ENCODE assay signal across 8 cellular contexts in the genomic region with DNA sequence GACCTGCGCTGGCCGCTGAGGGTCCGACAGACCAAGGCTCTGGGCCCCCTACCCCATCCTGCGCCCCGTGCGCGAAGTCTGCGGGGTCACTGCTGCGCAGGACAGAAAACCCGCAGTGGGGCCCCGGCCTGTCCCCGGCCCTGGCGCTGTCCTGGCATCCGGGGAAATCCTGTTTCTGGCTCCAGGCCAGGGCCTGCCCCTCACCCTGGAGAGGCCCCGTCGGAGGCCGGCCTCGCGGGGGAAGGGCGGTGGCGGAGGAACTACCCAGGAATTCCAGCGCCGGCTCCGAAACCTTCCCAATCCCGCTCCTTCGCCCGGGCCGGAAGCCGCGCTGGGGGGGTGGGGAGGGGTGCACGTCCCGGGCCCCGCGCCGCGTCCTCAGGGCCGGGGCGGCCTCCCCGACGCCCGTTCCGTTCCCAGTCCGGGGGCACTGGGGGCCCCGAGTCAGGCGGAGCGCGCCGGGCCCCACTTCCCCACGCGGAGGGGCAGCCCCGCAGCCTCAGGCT.
DNase-seq lines count a peak whose midpoint lies in the region; TF ChIP-seq lines count a peak whose summit lies in the region.

No MANE protein-coding gene starts in this region.

- BruUV-seq in Caco-2 (replicated peaks; lab: Mats Ljungman, UMichigan), result TSS peak; percentile 77

- H3K4me1 Mint-ChIP-seq in Caco-2 (ENCODE audit: low read depth, unreplicated experiment), result no peaks in the 10 kb centered on the region
- no peaks in the 10 kb centered on the region for H3K4me1 Mint-ChIP-seq in activated T-helper 2 cell treated with anti-CD3 and anti-CD28 coated beads, Interferon-gamma antibody, Interleukin-2, Interleukin-4, amounts not matched to agents 10 μg/mL and 5 μg/mL and 100 μg/mL, durations not matched to agents 14 hours and 24 hours and 36 hours (ENCODE audit: low read depth)

- H3K9me3 ChIP-seq in Caco-2 (no peaks in the 10 kb centered on the region), colonic mucosa (no peaks in the 10 kb centered on the region), subcutaneous abdominal adipose tissue (ENCODE audit: control insufficient read depth in 5 of 5, low read length in 5 of 5) (no peaks in the 10 kb centered on the region)

- H3K9ac ChIP-seq in colonic mucosa (ENCODE audit: low read depth in 2 of 2, low read length in 2 of 2), result peak overlapping the region; percentile 28 to 34
- peak overlapping the region in 4 of 5 donors; percentile 14 to 55 (median 34) for H3K9ac ChIP-seq in subcutaneous abdominal adipose tissue (ENCODE audit: low read length in 5 of 5)

- intact Hi-C loops in Caco-2 (cut with micrococcal nuclease; ENCODE audit: unreplicated experiment), result loop anchor here (10.0 kb wide), 2 partner anchors 60 to 90 kb away; a partner anchor contains a TSS
- intact Hi-C loops in colonic mucosa (cut with DNase I), result no loop called here
- intact Hi-C loops in activated T-helper 2 cell treated with anti-CD3 and anti-CD28 coated beads, Interferon-gamma antibody, Interleukin-2, Interleukin-4, amounts not matched to agents 10 μg/mL and 5 μg/mL and 100 μg/mL, durations not matched to agents 14 hours and 24 hours and 36 hours (cut with micrococcal nuclease), result loop anchor here (2.0 to 10.0 kb wide), 2 partner anchors 14 to 210 kb away; a partner anchor contains a TSS

- H3K9me3 Mint-ChIP-seq in Caco-2 (ENCODE audit: unreplicated experiment), result no peaks in the 10 kb centered on the region
- no peaks in the 10 kb centered on the region for H3K9me3 Mint-ChIP-seq in activated T-helper 2 cell treated with anti-CD3 and anti-CD28 coated beads, Interferon-gamma antibody, Interleukin-2, Interleukin-4, amounts not matched to agents 10 μg/mL and 5 μg/mL and 100 μg/mL, durations not matched to agents 14 hours and 24 hours and 36 hours

- POLR2A ChIA-PET in Caco-2 (lab: Charles Lee), result no interaction called here

- peak overlapping the region; percentile 78 for H3K27ac ChIP-seq in colonic mucosa
- peak overlapping the region; percentile 46 for H3K27ac ChIP-seq in layer of hippocampus (ENCODE audit: low read depth, low read length)
- H3K27ac ChIP-seq in subcutaneous abdominal adipose tissue (ENCODE audit: low read depth, low read length), result peak overlapping the region; percentile 85

- peak; percentile 73 to 74 for DNase-seq in Caco-2
- peak; percentile 42 for DNase-seq in M059J (ENCODE audit: low read depth)
- DNase-seq in colonic mucosa, result peak; percentile 48
- DNase-seq in SK-N-DZ (ENCODE audit: low spot score), result no peak
- no peak for DNase-seq in activated T-helper 2 cell treated with anti-CD3 and anti-CD28 coated beads, Interferon-gamma antibody, Interleukin-2, Interleukin-4, amounts not matched to agents 10 μg/mL and 5 μg/mL and 100 μg/mL, durations not matched to agents 14 hours and 24 hours and 36 hours (ENCODE audit: low spot score)
- no peak for DNase-seq in SHP77 (lab: John Stamatoyannopoulos, UW)

- H3K36me3 ChIP-seq in Caco-2 (ENCODE audit: control insufficient read depth, insufficient read depth, low read length), result no peaks in the 10 kb centered on the region
- H3K36me3 ChIP-seq in colonic mucosa, result no peaks in the 10 kb centered on the region
- peaks cover 0 to under 1% (median 0%) of the 10 kb centered on the region in 5 donors for H3K36me3 ChIP-seq in subcutaneous abdominal adipose tissue (ENCODE audit: control insufficient read depth in 5 of 5, insufficient read depth in 5 of 5, low read length in 5 of 5)

- CTCF ChIA-PET in Caco-2 (lab: Charles Lee), result interaction anchor here (1.3 to 1.9 kb wide), 3 partner anchors 110 to 125 kb away, joined by 3 to 10 read pairs (median 4); a partner anchor contains a TSS

- H3K4me1 ChIP-seq in Caco-2 (peaks cover 21% of the 10 kb centered on the region; the same call in 1 of the 2 replicates), colonic mucosa (peaks cover 7% of the 10 kb centered on the region), subcutaneous abdominal adipose tissue (ENCODE audit: control insufficient read depth in 5 of 5, insufficient read depth in 5 of 5, low read length in 5 of 5) (peaks cover 1 to 89% (median 84%) of the 10 kb centered on the region in 5 donors)

- H3K4me3 ChIP-seq in Caco-2 (ENCODE audit: low read depth, low read length) (peak overlapping the region; percentile 51), colonic mucosa (peak overlapping the region; percentile 56), subcutaneous abdominal adipose tissue (ENCODE audit: low read depth in 1 of 5, low read length in 5 of 5) (peak overlapping the region in 4 of 5 donors; percentile 11 to 51 (median 29))

- H3K4me3 Mint-ChIP-seq in Caco-2 (ENCODE audit: unreplicated experiment), result peak overlapping the region; percentile 11
- H3K4me3 Mint-ChIP-seq in activated T-helper 2 cell treated with anti-CD3 and anti-CD28 coated beads, Interferon-gamma antibody, Interleukin-2, Interleukin-4, amounts not matched to agents 10 μg/mL and 5 μg/mL and 100 μg/mL, durations not matched to agents 14 hours and 24 hours and 36 hours (ENCODE audit: low read depth), result no peak overlapping the region

- H3K27ac Mint-ChIP-seq in Caco-2 (ENCODE audit: unreplicated experiment), result no peak overlapping the region
- no peak overlapping the region for H3K27ac Mint-ChIP-seq in activated T-helper 2 cell treated with anti-CD3 and anti-CD28 coated beads, Interferon-gamma antibody, Interleukin-2, Interleukin-4, amounts not matched to agents 10 μg/mL and 5 μg/mL and 100 μg/mL, durations not matched to agents 14 hours and 24 hours and 36 hours

- H3K27me3 Mint-ChIP-seq in Caco-2 (ENCODE audit: insufficient read depth, unreplicated experiment), result no peaks in the 10 kb centered on the region
- H3K27me3 Mint-ChIP-seq in activated T-helper 2 cell treated with anti-CD3 and anti-CD28 coated beads, Interferon-gamma antibody, Interleukin-2, Interleukin-4, amounts not matched to agents 10 μg/mL and 5 μg/mL and 100 μg/mL, durations not matched to agents 14 hours and 24 hours and 36 hours (ENCODE audit: low read depth), result no peaks in the 10 kb centered on the region

- TF ChIP-seq CTCF in Caco-2 (IDR thresholded peaks at IDR 0.05; ENCODE audit: insufficient read depth in 1 of 2, low read depth in 1 of 2, low read length in 1 of 2, severe bottlenecking in 1 of 2, unreplicated experiment in 1 of 2) (no peak), colonic mucosa (IDR thresholded peaks at IDR 0.05) (no peak)

- no peaks in the 10 kb centered on the region for H3K27me3 ChIP-seq in Caco-2 (replicated peaks; ENCODE audit: control insufficient read depth, insufficient read depth, low read length)
- H3K27me3 ChIP-seq in colonic mucosa, result peaks cover 4% of the 10 kb centered on the region
- no peaks in the 10 kb centered on the region for H3K27me3 ChIP-seq in layer of hippocampus (ENCODE audit: control insufficient read depth, insufficient read depth, low read length)
- no peaks in the 10 kb centered on the region for H3K27me3 ChIP-seq in subcutaneous abdominal adipose tissue (ENCODE audit: control insufficient read depth in 5 of 5, insufficient read depth in 4 of 5, low read length in 5 of 5)

- peaks cover 5% of the 10 kb centered on the region for H3K36me3 Mint-ChIP-seq in Caco-2 (ENCODE audit: insufficient read depth, unreplicated experiment)
- H3K36me3 Mint-ChIP-seq in activated T-helper 2 cell treated with anti-CD3 and anti-CD28 coated beads, Interferon-gamma antibody, Interleukin-2, Interleukin-4, amounts not matched to agents 10 μg/mL and 5 μg/mL and 100 μg/mL, durations not matched to agents 14 hours and 24 hours and 36 hours (ENCODE audit: low read depth), result peaks cover 6% of the 10 kb centered on the region

Comparison
In these comparisons a context has a peak if more than half of its experiments do, and no peak if none do; other contexts are left out.
1. DNase-seq: peak in Caco-2 (2 of 2), M059J (single experiment) and colonic mucosa (single experiment); none in SK-N-DZ (single experiment), activated T-helper 2 cell treated with anti-CD3 and anti-CD28 coated beads, Interferon-gamma antibody, Interleukin-2, Interleukin-4, amounts not matched to agents 10 μg/mL and 5 μg/mL and 100 μg/mL, durations not matched to agents 14 hours and 24 hours and 36 hours (single experiment) and SHP77 (0 of 2).
2. Peak in every context shown above with its lines, with median percentiles within 50 percentile points of each other: H3K4me3 ChIP-seq and H3K27ac ChIP-seq.